Comparison of ENCODE assay signal across 17 cellular contexts in the genomic region with DNA sequence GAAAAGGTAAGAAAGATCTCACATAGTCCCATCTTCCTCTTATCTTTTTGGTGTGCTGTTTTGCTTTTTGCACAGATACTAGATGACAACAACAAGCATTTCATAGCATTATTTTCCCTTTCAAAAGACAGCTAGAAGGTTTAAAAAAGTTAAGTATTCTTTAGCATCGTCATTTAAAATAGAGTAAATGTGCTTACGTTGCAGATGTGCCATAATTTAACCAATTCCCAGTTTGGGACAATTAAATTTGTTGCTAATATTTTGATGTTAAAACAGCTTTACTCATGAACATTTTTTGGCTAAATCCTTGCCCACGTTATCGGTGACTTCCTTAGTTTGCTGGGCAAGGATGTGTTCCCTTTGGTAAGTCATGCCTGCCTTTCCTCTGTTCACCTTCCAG.
"Had no signal": no experiment of that assay in that cellular context is flagged by ENCODE, and none has a peak within 500 bp of the region (broad histone marks: within the 10 kb centered on the region; RNA-seq: fewer than 3 reads in every experiment).

No MANE protein-coding gene starts in this region.

- H3K9me3 Mint-ChIP-seq: activated naive CD8-positive, alpha-beta T cell treated with anti-CD3 and anti-CD28 coated beads, Interleukin-2, amount 10 ng/mL, durations not matched to agents 7 days and 5 days; effector memory CD8-positive, alpha-beta T cell; type B pancreatic cell had no signal

- H3K27ac Mint-ChIP-seq: activated CD4-positive, alpha-beta memory T cell treated with anti-CD3 and anti-CD28 coated beads for 36 hours; activated naive CD8-positive, alpha-beta T cell treated with anti-CD3 and anti-CD28 coated beads, Interleukin-2, amount 10 ng/mL, durations not matched to agents 7 days and 5 days; effector memory CD8-positive, alpha-beta T cell; naive B cell; type B pancreatic cell had no signal

- H3K9me3 ChIP-seq: gastroesophageal sphincter, suprapubic skin had no signal

- H3K27me3 ChIP-seq: gastroesophageal sphincter, suprapubic skin had no signal

- H3K36me3 Mint-ChIP-seq: activated naive CD8-positive, alpha-beta T cell treated with anti-CD3 and anti-CD28 coated beads, Interleukin-2, amount 10 ng/mL, durations not matched to agents 7 days and 5 days; naive B cell; type B pancreatic cell had no signal

- H3K27me3 Mint-ChIP-seq: activated CD4-positive, alpha-beta memory T cell treated with anti-CD3 and anti-CD28 coated beads for 36 hours; activated naive CD8-positive, alpha-beta T cell treated with anti-CD3 and anti-CD28 coated beads, Interleukin-2, amount 10 ng/mL, durations not matched to agents 7 days and 5 days; type B pancreatic cell had no signal

- ATAC-seq: activated T-cell treated with anti-CD3 and anti-CD28 coated beads, Interleukin-2, amount 50 U/mL, for 72 hours; effector memory CD8-positive, alpha-beta T cell; gastroesophageal sphincter had no signal

- H3K4me3 ChIP-seq: gastroesophageal sphincter, lung, suprapubic skin had no signal

- DNase-seq: activated CD4-positive, alpha-beta memory T cell treated with anti-CD3 and anti-CD28 coated beads for 36 hours; activated CD4-positive, CD25-positive, alpha-beta regulatory T cell treated with anti-CD3 and anti-CD28 coated beads, Interleukin-2, amount 50 U/mL, for 72 hours; activated gamma-delta T cell treated with Interleukin-2 at 50 U/mL for 16 hours; activated naive CD8-positive, alpha-beta T cell treated with anti-CD3 and anti-CD28 coated beads, Interleukin-2, amount 10 ng/mL, durations not matched to agents 7 days and 5 days; activated T-cell treated with anti-CD3 and anti-CD28 coated beads, Interleukin-2, amount 50 U/mL, for 72 hours; aorta; effector memory CD8-positive, alpha-beta T cell; islet precursor cell; naive B cell; posterior cingulate gyrus; retina; stimulated activated CD4-positive, alpha-beta T cell treated with anti-CD3 and anti-CD28 coated beads, Interleukin-4, amount 100 ng/mL, for 1 hour; stimulated activated naive CD4-positive, alpha-beta T cell had no signal

- H3K4me3 Mint-ChIP-seq: activated CD4-positive, alpha-beta memory T cell treated with anti-CD3 and anti-CD28 coated beads for 36 hours; activated naive CD8-positive, alpha-beta T cell treated with anti-CD3 and anti-CD28 coated beads, Interleukin-2, amount 10 ng/mL, durations not matched to agents 7 days and 5 days; effector memory CD8-positive, alpha-beta T cell; naive B cell; type B pancreatic cell had no signal

- H3K36me3 ChIP-seq: gastroesophageal sphincter, suprapubic skin had no signal

- H3K27ac ChIP-seq: gastroesophageal sphincter, suprapubic skin had no signal
